Comparison of ENCODE assay signal across 27 cellular contexts in the genomic region with DNA sequence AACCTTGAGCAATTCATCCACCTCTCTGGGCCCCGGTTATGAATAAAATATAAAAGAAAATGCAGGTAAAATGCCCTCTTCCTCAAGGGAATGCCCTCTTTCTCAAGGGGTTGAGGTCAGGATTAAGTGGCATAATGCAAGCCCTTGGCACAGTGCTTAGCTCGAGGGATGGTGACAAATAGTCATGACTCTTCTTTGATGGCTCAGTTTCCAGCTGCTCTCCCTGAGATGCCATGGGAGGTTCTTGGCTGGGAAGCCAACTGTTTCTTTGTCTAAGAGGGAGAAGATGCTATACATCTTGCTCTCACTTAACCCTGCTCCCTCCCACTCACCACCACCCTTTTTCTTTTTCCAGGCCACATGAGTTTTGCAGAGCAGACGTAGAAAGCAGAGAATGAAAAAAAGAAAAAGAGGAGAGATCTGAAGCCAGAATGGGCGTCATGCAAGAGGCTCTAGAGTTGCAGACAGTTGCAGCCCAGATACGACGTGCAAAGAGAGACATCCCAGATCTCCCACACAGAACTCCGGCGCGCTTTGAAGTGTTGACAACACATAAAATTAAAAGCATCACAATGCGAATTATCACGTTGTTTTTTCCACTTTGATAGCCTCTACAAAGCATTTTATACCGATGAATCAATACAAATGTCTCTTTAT.
DNase-seq lines count a peak whose midpoint lies in the region; ATAC-seq and TF ChIP-seq lines count a peak whose summit lies in the region.
"Had no signal": no experiment of that assay in that cellular context is flagged by ENCODE, and none has a peak within 500 bp of the region (broad histone marks: within the 10 kb centered on the region; RNA-seq: fewer than 3 reads in every experiment).

No MANE protein-coding gene starts in this region.

- no TSS peak for BruUV-seq in A673 (replicated peaks; lab: Mats Ljungman, UMichigan)

- H3K4me3 ChIP-seq in GM23248 = no peak overlapping the region
- H3K4me3 ChIP-seq in fibroblast of the aortic adventitia (ENCODE audit: low read depth, low read length) = no peak overlapping the region
- H3K4me3 ChIP-seq in left lung = no peak overlapping the region
- H3K4me3 ChIP-seq in sigmoid colon = no peak overlapping the region
- H3K4me3 ChIP-seq in A673 (ENCODE audit: low read depth, low read length, poor library complexity, severe bottlenecking) = no peak overlapping the region
- H3K4me3 ChIP-seq: gastroesophageal sphincter, K562, upper lobe of left lung had no signal

- H3K27me3 ChIP-seq in GM23248 (replicated peaks; ENCODE audit: insufficient read depth) (peaks cover 40% of the 10 kb centered on the region), left lung (no peaks in the 10 kb centered on the region), sigmoid colon (no peaks in the 10 kb centered on the region), A673 (replicated peaks; ENCODE audit: insufficient read depth, low read depth, low read length, poor library complexity) (no peaks in the 10 kb centered on the region)
- H3K27me3 ChIP-seq: upper lobe of left lung had no signal

- 2 to 4% methylated on average over 12 of the region's 12 CpGs for WGBS in GM23248 (ENCODE audit: low coverage in 1 of 2, low lambda C conversion rate in 2 of 2, missing lambda C conversion rate in 2 of 2), 2 experiments
- WGBS in sigmoid colon, 2 donors = 80 to 85% methylated on average over 12 of the region's 12 CpGs

- H3K27ac ChIP-seq in GM23248 (no peak overlapping the region), left lung (no peak overlapping the region), sigmoid colon (peak overlapping the region in 3 of 4 donors; percentile 62 to 70 (median 64)), A673 (ENCODE audit: low read depth, low read length, poor library complexity, severe bottlenecking) (no peak overlapping the region)
- H3K27ac ChIP-seq: parathyroid adenoma, upper lobe of left lung had no signal

- in situ Hi-C loops in GM23248 (cut with MboI) = no loop called here

- H3K9me3 Mint-ChIP-seq in activated naive CD8-positive, alpha-beta T cell treated with anti-CD3 and anti-CD28 coated beads, Interleukin-2, amount 50 U/mL, for 24 hours = peaks cover 6% of the 10 kb centered on the region

- peak; percentile 52 for DNase-seq in GM23248
- peak; percentile 57 for DNase-seq in fibroblast of the aortic adventitia (ENCODE audit: low read depth)
- no peak for DNase-seq in left lung
- DNase-seq in sigmoid colon = no peak
- no peak for DNase-seq in A673 (ENCODE audit: low spot score)
- DNase-seq in activated naive CD8-positive, alpha-beta T cell treated with anti-CD3 and anti-CD28 coated beads, Interleukin-2, amount 50 U/mL, for 24 hours = no peak
- DNase-seq: activated naive CD4-positive, alpha-beta T cell; activated T-cell treated with anti-CD3 and anti-CD28 coated beads, Interleukin-2, amount 50 U/mL, for 4 hours; cerebellar nuclear complex; COR-L47; DND-41; HFFc6; kidney; mesendoderm; naive thymus-derived CD4-positive, alpha-beta T cell; NCI-H2171; NCI-H526 treated with DMSO at 0.1 percent for 48 hours; small intestine; stimulated activated naive CD4-positive, alpha-beta T cell had no signal

- H3K36me3 ChIP-seq in GM23248 (ENCODE audit: low read depth) = no peaks in the 10 kb centered on the region
- no peaks in the 10 kb centered on the region for H3K36me3 ChIP-seq in left lung
- H3K36me3 ChIP-seq in sigmoid colon = no peaks in the 10 kb centered on the region
- H3K36me3 ChIP-seq in A673 (ENCODE audit: insufficient read depth, low read length, poor library complexity, severe bottlenecking) = no peaks in the 10 kb centered on the region
- H3K36me3 ChIP-seq: gastroesophageal sphincter, upper lobe of left lung had no signal

- no peaks in the 10 kb centered on the region for H3K79me2 ChIP-seq in GM23248 (ENCODE audit: insufficient read depth)
- H3K79me2 ChIP-seq: parathyroid adenoma had no signal

- CTCF ChIA-PET in A673 (lab: Charles Lee) = no interaction called here

- H3K9me3 ChIP-seq in GM23248 (ENCODE audit: low read depth) = no peaks in the 10 kb centered on the region
- peaks cover 0 to 2% of the 10 kb centered on the region in 2 donors for H3K9me3 ChIP-seq in left lung
- no peaks in the 10 kb centered on the region for H3K9me3 ChIP-seq in sigmoid colon
- H3K9me3 ChIP-seq in A673 (ENCODE audit: low read depth, low read length, poor library complexity, severe bottlenecking) = no peaks in the 10 kb centered on the region
- H3K9me3 ChIP-seq: upper lobe of left lung had no signal

- H3F3A ChIP-seq in GM23248 (ENCODE audit: insufficient read depth) = no peaks in the 10 kb centered on the region

- no peak overlapping the region for H3K4me3 Mint-ChIP-seq in activated naive CD8-positive, alpha-beta T cell treated with anti-CD3 and anti-CD28 coated beads, Interleukin-2, amount 50 U/mL, for 24 hours
- H3K4me3 Mint-ChIP-seq: activated T-cell treated with anti-CD3 and anti-CD28 coated beads, Interleukin-2, amount 50 U/mL, for 4 hours; HFFc6; naive thymus-derived CD4-positive, alpha-beta T cell; T-helper 2 cell treated with Interferon-gamma antibody and Interleukin-4, amounts not matched to agents 5 μg/mL and 100 μg/mL, for 36 hours had no signal

- peak; percentile 40 for ATAC-seq in left lung
- ATAC-seq in GM18519 (IDR thresholded peaks at IDR 0.05; ENCODE audit: low FRiP score, unreplicated experiment) = no peak
- ATAC-seq in HG03139 (IDR thresholded peaks at IDR 0.05; ENCODE audit: unreplicated experiment) = no peak
- no peak for ATAC-seq in activated naive CD8-positive, alpha-beta T cell treated with anti-CD3 and anti-CD28 coated beads, Interleukin-2, amount 50 U/mL, for 24 hours
- ATAC-seq: activated CD4-positive, CD25-positive, alpha-beta regulatory T cell treated with anti-CD3 and anti-CD28 coated beads, Interleukin-2, amount 50 U/mL, for 24 hours; activated T-cell treated with anti-CD3 and anti-CD28 coated beads, Interleukin-2, amount 50 U/mL, for 4 hours; K562; naive thymus-derived CD4-positive, alpha-beta T cell had no signal

- TF ChIP-seq CTCF in fibroblast of the aortic adventitia (IDR thresholded peaks at IDR 0.05; ENCODE audit: insufficient read depth, low read length) = no peak
- TF ChIP-seq CTCF in left lung (IDR thresholded peaks at IDR 0.05) = no peak
- no peak for TF ChIP-seq CTCF in sigmoid colon (IDR thresholded peaks at IDR 0.05)
- no peak for TF ChIP-seq CTCF in A673 (conservative IDR thresholded peaks at IDR 0.05; ENCODE audit: low read depth, low read length)

- no peak overlapping the region for H3K27ac Mint-ChIP-seq in activated naive CD8-positive, alpha-beta T cell treated with anti-CD3 and anti-CD28 coated beads, Interleukin-2, amount 50 U/mL, for 24 hours
- H3K27ac Mint-ChIP-seq: HFFc6; naive thymus-derived CD4-positive, alpha-beta T cell; T-helper 2 cell treated with Interferon-gamma antibody and Interleukin-4, amounts not matched to agents 5 μg/mL and 100 μg/mL, for 36 hours had no signal

- TF ChIP-seq POLR2A in sigmoid colon (IDR thresholded peaks at IDR 0.05) = no peak

- POLR2A ChIA-PET in A673 (lab: Charles Lee; ENCODE audit: low non-redundant PET) = no interaction called here

- H3K36me3 Mint-ChIP-seq in activated naive CD8-positive, alpha-beta T cell treated with anti-CD3 and anti-CD28 coated beads, Interleukin-2, amount 50 U/mL, for 24 hours (ENCODE audit: low read depth) = no peaks in the 10 kb centered on the region

- H3K27me3 Mint-ChIP-seq in activated naive CD8-positive, alpha-beta T cell treated with anti-CD3 and anti-CD28 coated beads, Interleukin-2, amount 50 U/mL, for 24 hours = peaks cover 14% of the 10 kb centered on the region

- TF ChIP-seq EP300 in sigmoid colon (IDR thresholded peaks at IDR 0.05) = no peak

- H4K20me1 ChIP-seq in GM23248 (ENCODE audit: insufficient read depth) = no peaks in the 10 kb centered on the region

- intact Hi-C loops in left lung (cut with DNase I) = no loop called here
- intact Hi-C loops in sigmoid colon (cut with DNase I) = no loop called here
- intact Hi-C loops in A673 (cut with micrococcal nuclease; ENCODE audit: unreplicated experiment) = no loop called here

- H3K4me1 ChIP-seq in GM23248 (ENCODE audit: insufficient read depth) (peaks cover 12% of the 10 kb centered on the region; the same call in 1 of the 2 replicates), left lung (no peaks in the 10 kb centered on the region), sigmoid colon (peaks cover 0 to 28% (median 27%) of the 10 kb centered on the region in 4 donors), A673 (ENCODE audit: insufficient read depth, low read length, poor library complexity, severe bottlenecking) (no peaks in the 10 kb centered on the region)
- H3K4me1 ChIP-seq: parathyroid adenoma, upper lobe of left lung had no signal

- H2AFZ ChIP-seq in GM23248 = no peak overlapping the region
- H2AFZ ChIP-seq: parathyroid adenoma had no signal

- H3K9me2 ChIP-seq in GM23248 (ENCODE audit: insufficient read depth) = no peaks in the 10 kb centered on the region

- peak overlapping the region; percentile 19 for H3K4me2 ChIP-seq in GM23248 (ENCODE audit: unreplicated experiment)

- no peaks in the 10 kb centered on the region for H3K4me1 Mint-ChIP-seq in activated naive CD8-positive, alpha-beta T cell treated with anti-CD3 and anti-CD28 coated beads, Interleukin-2, amount 50 U/mL, for 24 hours
- H3K4me1 Mint-ChIP-seq: naive thymus-derived CD4-positive, alpha-beta T cell had no signal

- H3K9ac ChIP-seq in GM23248 = no peak overlapping the region
- H3K9ac ChIP-seq: parathyroid adenoma had no signal

Comparison
In these comparisons a context has a peak if more than half of its experiments do, and no peak if none do; other contexts are left out.
1. DNase-seq: peak in GM23248 (single experiment) and fibroblast of the aortic adventitia (single experiment); none in left lung (0 of 2), sigmoid colon (single experiment), A673 (single experiment) and activated naive CD8-positive, alpha-beta T cell treated with anti-CD3 and anti-CD28 coated beads, Interleukin-2, amount 50 U/mL, for 24 hours (single experiment).
2. H3K27ac ChIP-seq: peak in sigmoid colon (3 of 4); none in GM23248 (single experiment), left lung (0 of 2) and A673 (single experiment).